Comparison of ENCODE assay signal across 19 cellular contexts in genomic region chrX:71945435-71945834, GRCh38. TPM values are rescaled to one million over a fixed set of nuclear protein-coding genes. Genes with fewer than 3 reads are reported as not detected.
DNase-seq lines count a peak whose midpoint lies in the region; ATAC-seq and TF ChIP-seq lines count a peak whose summit lies in the region.
"Had no signal": no experiment of that assay in that cellular context is flagged by ENCODE, and none has a peak within 500 bp of the region (broad histone marks: within the 10 kb centered on the region; RNA-seq: fewer than 3 reads in every experiment).

No MANE protein-coding gene starts in this region.

- peaks cover 14% of the 10 kb centered on the region for H3K4me1 Mint-ChIP-seq in mesothelial cell of epicardium
- H3K4me1 Mint-ChIP-seq in stimulated activated memory B cell treated with anti-CD40 and anti-IgM and Interleukin-4, amounts not matched to agents 10 μg/mL and 1 μg/mL and 100 μg/mL, for 72 hours: no peaks in the 10 kb centered on the region

- 30% methylated on average over 5 of the region's 5 CpGs for WGBS in urinary bladder

- H3K4me1 ChIP-seq in urinary bladder (ENCODE audit: insufficient read depth): no peaks in the 10 kb centered on the region
- H3K4me1 ChIP-seq: Caco-2 had no signal

- no peaks in the 10 kb centered on the region for H3K9me3 Mint-ChIP-seq in mesothelial cell of epicardium
- H3K9me3 Mint-ChIP-seq in stimulated activated memory B cell treated with anti-CD40 and anti-IgM and Interleukin-4, amounts not matched to agents 10 μg/mL and 1 μg/mL and 100 μg/mL, for 72 hours: peaks cover 4% of the 10 kb centered on the region
- H3K9me3 Mint-ChIP-seq: CD4-positive, alpha-beta T cell; GM23338 had no signal

- no peaks in the 10 kb centered on the region for H3K36me3 ChIP-seq in urinary bladder (ENCODE audit: insufficient read depth)

- in situ Hi-C loops in astrocyte of the spinal cord (cut with HindIII; ENCODE audit: low sequenced_read_pairs): no loop called here

- peak; percentile 55 for ATAC-seq in sciatic nerve
- ATAC-seq in stimulated activated memory B cell treated with anti-CD40 and anti-IgM and Interleukin-4, amounts not matched to agents 10 μg/mL and 1 μg/mL and 100 μg/mL, for 72 hours: no peak
- ATAC-seq: A549, GM23338 had no signal

- H3K27ac Mint-ChIP-seq in mesothelial cell of epicardium: peak overlapping the region; percentile 10
- no peak overlapping the region for H3K27ac Mint-ChIP-seq in stimulated activated memory B cell treated with anti-CD40 and anti-IgM and Interleukin-4, amounts not matched to agents 10 μg/mL and 1 μg/mL and 100 μg/mL, for 72 hours
- H3K27ac Mint-ChIP-seq: CD4-positive, alpha-beta T cell; GM23338 had no signal

- H3K27me3 Mint-ChIP-seq in mesothelial cell of epicardium (ENCODE audit: low read depth): no peaks in the 10 kb centered on the region
- peaks cover 6% of the 10 kb centered on the region for H3K27me3 Mint-ChIP-seq in stimulated activated memory B cell treated with anti-CD40 and anti-IgM and Interleukin-4, amounts not matched to agents 10 μg/mL and 1 μg/mL and 100 μg/mL, for 72 hours
- H3K27me3 Mint-ChIP-seq: CD4-positive, alpha-beta T cell had no signal

- TF ChIP-seq CTCF in astrocyte of the spinal cord (IDR thresholded peaks at IDR 0.05; ENCODE audit: low read depth, low read length) (no peak), mesothelial cell of epicardium (IDR thresholded peaks at IDR 0.05; ENCODE audit: unreplicated experiment) (no peak)

- H3K27ac ChIP-seq in urinary bladder (ENCODE audit: low read depth): peak overlapping the region; percentile 23
- H3K27ac ChIP-seq: 22Rv1, A549, C4-2B had no signal

- intact Hi-C loops in sciatic nerve (cut with DNase I): no loop called here

- peak; percentile 41 for DNase-seq in astrocyte of the spinal cord (ENCODE audit: low read depth, low spot score)
- no peak for DNase-seq in mesothelial cell of epicardium (ENCODE audit: low spot score in 2 of 2, unreplicated experiment in 2 of 2)
- no peak for DNase-seq in sciatic nerve (ENCODE audit: low spot score)
- DNase-seq in stimulated activated naive CD4-positive, alpha-beta T cell treated with Interleukin-2 at 50 U/mL for 16 hours (lab: John Stamatoyannopoulos, UW): no peak
- no peak for DNase-seq in superior temporal gyrus (ENCODE audit: extremely low spot score)
- DNase-seq: AML-193; Caco-2; CD4-positive, alpha-beta T cell; DMS153; DMS79; GDM1; HCEC 1CT had no signal

- H3K36me3 Mint-ChIP-seq in mesothelial cell of epicardium: no peaks in the 10 kb centered on the region
- H3K36me3 Mint-ChIP-seq in stimulated activated memory B cell treated with anti-CD40 and anti-IgM and Interleukin-4, amounts not matched to agents 10 μg/mL and 1 μg/mL and 100 μg/mL, for 72 hours: no peaks in the 10 kb centered on the region

- no peak overlapping the region for H3K4me3 ChIP-seq in astrocyte of the spinal cord (ENCODE audit: low read depth, low read length)
- H3K4me3 ChIP-seq in urinary bladder (ENCODE audit: low read depth, low read length): no peak overlapping the region
- H3K4me3 ChIP-seq: A549, GM23338 had no signal

- no peak overlapping the region for H3K4me3 Mint-ChIP-seq in mesothelial cell of epicardium
- H3K4me3 Mint-ChIP-seq in stimulated activated memory B cell treated with anti-CD40 and anti-IgM and Interleukin-4, amounts not matched to agents 10 μg/mL and 1 μg/mL and 100 μg/mL, for 72 hours: no peak overlapping the region
- H3K4me3 Mint-ChIP-seq: CD4-positive, alpha-beta T cell; GM23338 had no signal

RNA-seq across cellular contexts. Expression of gene NHSL2, which starts 34.8 kb away (rescaled TPM):
- 22.8 to 24.6 TPM (median 24.0 TPM) in 3 replicates for total RNA-seq in mesothelial cell of epicardium
- 38.0 TPM for total RNA-seq in sciatic nerve
- 14.4 TPM for total RNA-seq in urinary bladder
- polyA plus RNA-seq in urinary bladder: 9.7 TPM
- total RNA-seq: HT-29 had no signal
